ENCODE assay signal across 1 cellular context in the genomic region with DNA sequence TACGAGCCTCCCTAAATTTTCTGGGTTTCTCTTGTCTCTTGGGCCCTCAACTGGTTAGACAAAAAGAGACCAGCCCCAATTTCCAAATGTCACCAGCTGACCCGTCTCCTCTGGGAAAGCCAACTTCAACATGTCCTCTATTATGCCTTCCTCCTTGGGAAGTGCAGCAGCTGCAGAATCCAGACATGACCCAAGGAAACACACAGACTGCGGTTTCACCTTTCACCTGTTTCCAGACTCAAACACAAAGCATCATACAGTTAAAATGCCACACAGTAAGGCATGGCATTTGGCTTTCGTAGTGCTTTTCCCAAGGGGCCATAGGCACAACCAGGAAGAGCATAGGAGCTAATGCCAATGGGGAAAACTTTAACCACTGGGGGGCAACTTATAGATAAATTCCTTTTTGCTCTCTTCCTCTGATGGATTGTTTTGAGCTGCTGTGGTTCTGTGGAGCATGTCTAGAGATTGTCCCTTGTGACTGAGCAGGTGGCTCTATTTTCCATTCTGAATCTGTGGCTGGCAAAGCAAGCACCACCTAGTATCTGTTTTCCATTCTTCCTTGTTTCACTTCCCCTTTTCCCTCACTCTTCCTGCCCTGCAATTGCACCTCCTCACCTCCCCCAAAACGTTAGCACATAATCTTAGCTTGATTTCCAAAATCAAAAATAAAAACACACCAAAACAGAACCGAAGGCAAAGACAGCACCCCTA.
TF ChIP-seq lines count a peak whose summit lies in the region.

No MANE protein-coding gene starts in this region.

TF ChIP-seq in GM12878, 131 proteins besides CTCF, POLR2A, EP300 and RAD21:
- TF ChIP-seq SPI1 (IDR thresholded peaks at IDR 0.05; ENCODE audit: borderline replicate concordance, insufficient read depth, low read depth, low read length) (peak; percentile 65), HDAC2 (IDR thresholded peaks at IDR 0.05) (no peak), IKZF2 (IDR thresholded peaks at IDR 0.05) (peak in 1 of 2 experiments; percentile 22; a peak in 1 of 4 replicates)
